In the genomic region with DNA sequence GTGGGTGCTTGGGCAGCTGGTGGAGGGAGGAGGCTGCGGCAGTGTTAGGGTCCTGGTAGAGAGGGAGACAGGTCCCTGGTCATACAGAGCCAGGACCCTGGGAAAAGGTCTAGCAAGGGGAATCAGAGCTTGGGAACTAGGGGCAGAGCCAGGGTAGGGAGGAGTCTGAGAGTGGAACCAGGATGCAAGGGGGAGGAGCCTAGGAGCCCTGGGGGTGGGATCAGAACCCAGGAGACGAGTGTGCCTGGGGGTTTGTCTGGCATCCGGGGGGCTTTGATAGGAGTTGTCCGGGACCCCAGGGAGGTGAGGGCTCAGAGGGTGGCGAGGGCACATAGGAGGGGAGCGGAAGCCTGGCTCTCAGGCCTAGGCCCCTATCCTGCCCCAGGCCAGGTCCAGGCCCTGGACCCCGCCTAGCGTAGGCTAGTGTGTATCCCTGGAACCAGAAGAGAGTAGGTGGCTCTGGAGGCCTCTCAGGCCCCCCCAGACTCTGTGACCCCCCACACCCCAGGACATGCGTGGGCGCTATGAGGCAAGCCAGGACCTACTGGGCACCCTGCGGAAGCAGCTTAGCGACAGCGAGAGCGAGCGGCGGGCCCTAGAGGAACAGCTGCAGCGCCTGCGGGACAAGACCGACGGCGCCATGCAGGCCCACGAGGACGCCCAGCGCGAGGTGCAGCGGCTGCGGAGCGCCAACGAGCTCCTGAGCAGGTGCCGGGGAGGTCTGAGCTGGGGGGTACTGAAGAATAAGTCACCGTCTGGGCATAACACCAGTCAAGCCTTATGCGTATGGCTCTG, we compare ENCODE assay signal across 10 cellular contexts. TPM values are rescaled to one million over a fixed set of nuclear protein-coding genes. Genes with fewer than 3 reads are reported as not detected.
DNase-seq lines count a peak whose midpoint lies in the region; ATAC-seq, FAIRE-seq and TF ChIP-seq lines count a peak whose summit lies in the region.
"Not testable (repeated sequence)": the region's sequence is repeated elsewhere in the genome, so short reads cannot be mapped to it uniquely, and the experiment has no call there.
"Had no signal": no experiment of that assay in that cellular context is flagged by ENCODE, and none has a peak within 500 bp of the region (broad histone marks: within the 10 kb centered on the region; RNA-seq: fewer than 3 reads in every experiment).

No MANE protein-coding gene starts in this region.

- H2BK120ac ChIP-seq in H9 (ENCODE audit: low read depth, low read length, poor library complexity, severe bottlenecking): not testable (repeated sequence)

- 94% methylated on average over 23 of the region's 32 CpGs for WGBS in A549 (ENCODE audit: missing lambda C conversion rate)
- WGBS in H9 (ENCODE audit: extremely low coverage, insufficient read length, low lambda C conversion rate): no CpG with 5 or more reads among the region's 32 CpGs
- WGBS in body of pancreas, 2 donors: 92 to 97% methylated on average over 32 of the region's 32 CpGs

- not testable (repeated sequence) for DNase-seq in A549 (ENCODE audit: low read depth in 1 of 2, low spot score in 1 of 2); H9; RWPE1 (ENCODE audit: low spot score); body of pancreas; foreskin keratinocyte; stimulated activated effector memory CD8-positive, alpha-beta T cell treated with anti-CD3 and anti-CD28 coated beads, Interleukin-12 subunit alpha, Interleukin-12 subunit beta, amount 100 ng/mL, for 72 hours (ENCODE audit: low spot score in 2 of 2)
- peak; percentile 47 for DNase-seq in islet precursor cell

- not testable (repeated sequence) for H3K36me3 ChIP-seq in body of pancreas (replicated peaks in 1 of 2; ENCODE audit: insufficient read depth in 1 of 2, low read depth in 2 of 2)

- H3K27me3 ChIP-seq in H9 (ENCODE audit: insufficient read depth, low read length); body of pancreas; foreskin keratinocyte: not testable (repeated sequence)

- H2BK5ac ChIP-seq in H9 (ENCODE audit: insufficient read length, low read length): not testable (repeated sequence)

- not testable (repeated sequence) for H3T11ph ChIP-seq in H9 (ENCODE audit: low read length)

- H3K79me1 ChIP-seq in H9 (ENCODE audit: insufficient read depth, low read depth, low read length, poor library complexity, severe bottlenecking): not testable (repeated sequence)

- POLR2A ChIA-PET in A549 (lab: Yijun Ruan, JAX); RWPE1 (lab: Yijun Ruan, JAX; ENCODE audit: low non-redundant PET): not testable (repeated sequence)

- not testable (repeated sequence) for H3K4ac ChIP-seq in H9 (ENCODE audit: low read depth, low read length)

- not testable (repeated sequence) for H3K23ac ChIP-seq in H9 (ENCODE audit: insufficient read length, low read depth, low read length)

- not testable (repeated sequence) for H4K91ac ChIP-seq in H9 (ENCODE audit: insufficient read length, low read depth, low read length)

- H3K9me3 Mint-ChIP-seq in H9; nephron; stimulated activated effector memory CD8-positive, alpha-beta T cell treated with anti-CD3 and anti-CD28 coated beads, Interleukin-12 subunit alpha, Interleukin-12 subunit beta, amount 100 ng/mL, for 72 hours: not testable (repeated sequence)

- peak overlapping the region; percentile 46 to 73; a peak in 2 of 5 replicates for H3K4me3 Mint-ChIP-seq in H9
- peak overlapping the region in 2 of 3 experiments; percentile 30 to 42 for H3K4me3 Mint-ChIP-seq in nephron
- not testable (repeated sequence) for H3K4me3 Mint-ChIP-seq in stimulated activated effector memory CD8-positive, alpha-beta T cell treated with anti-CD3 and anti-CD28 coated beads, Interleukin-12 subunit alpha, Interleukin-12 subunit beta, amount 100 ng/mL, for 72 hours

- H3K18ac ChIP-seq in H9 (ENCODE audit: insufficient read length, low read depth, low read length): not testable (repeated sequence)

- not testable (repeated sequence) for H3K27ac ChIP-seq in A549; H9 (ENCODE audit: insufficient read length, low read depth, low read length); body of pancreas; foreskin keratinocyte
- peak overlapping the region; percentile 27; the same call in 1 of the 2 replicates for H3K27ac ChIP-seq in RWPE1

- not testable (repeated sequence) for H3K9ac ChIP-seq in H9 (ENCODE audit: extremely low read depth, insufficient read length, low read length)

- not testable (repeated sequence) for H3K9me3 ChIP-seq in A549; H9 (ENCODE audit: control insufficient read depth, low read depth, low read length); body of pancreas

- H3K4me3 ChIP-seq in A549, body of pancreas: not testable (repeated sequence)

- not testable (repeated sequence) for H2BK15ac ChIP-seq in H9 (ENCODE audit: low read depth, low read length)

- not testable (repeated sequence) for H2AK5ac ChIP-seq in H9 (ENCODE audit: insufficient read length, low read length)

- H2BK20ac ChIP-seq in H9 (ENCODE audit: low read depth, low read length, poor library complexity, severe bottlenecking): not testable (repeated sequence)

- not testable (repeated sequence) for H2BK12ac ChIP-seq in H9 (ENCODE audit: insufficient read length, low read depth, low read length)

- not testable (repeated sequence) for H4K20me1 ChIP-seq in H9 (ENCODE audit: control insufficient read depth, insufficient read depth, insufficient read length)

- TF ChIP-seq EP300 in A549 (IDR thresholded peaks at IDR 0.05): not testable (repeated sequence)

- FAIRE-seq in A549 (lab: Jason Lieb, UNC): not testable (repeated sequence)

- not testable (repeated sequence) for H3K23me2 ChIP-seq in H9 (ENCODE audit: insufficient read length, low read depth, low read length, poor library complexity, severe bottlenecking)

- not testable (repeated sequence) for TF ChIP-seq POLR2A in A549 (IDR thresholded peaks at IDR 0.05; ENCODE audit: low read length); body of pancreas (IDR thresholded peaks at IDR 0.05)

- H3K14ac ChIP-seq in H9 (ENCODE audit: insufficient read depth, low read length): not testable (repeated sequence)

- not testable (repeated sequence) for H3K27me3 Mint-ChIP-seq in H9 (ENCODE audit: low read depth); nephron (ENCODE audit: low read depth)

- not testable (repeated sequence) for H3K4me1 ChIP-seq in A549; H9 (ENCODE audit: insufficient read depth, low read length); body of pancreas; foreskin keratinocyte

- ATAC-seq in A549 (peak; percentile 68 to 75), body of pancreas (peak; percentile 20), foreskin keratinocyte (peak; percentile 18)
- peak; percentile 5 for ATAC-seq in stimulated activated effector memory CD8-positive, alpha-beta T cell treated with anti-CD3 and anti-CD28 coated beads, Interleukin-12 subunit alpha, Interleukin-12 subunit beta, amount 100 ng/mL, for 72 hours

- H3K36me3 Mint-ChIP-seq in H9 (ENCODE audit: insufficient read depth in 1 of 3, low read depth in 3 of 3): peaks cover 28 to 52% (median 42%) of the 10 kb centered on the region in 3 experiments
- H3K36me3 Mint-ChIP-seq in nephron (ENCODE audit: low read depth): peaks cover 15% of the 10 kb centered on the region
- peaks cover 43% of the 10 kb centered on the region for H3K36me3 Mint-ChIP-seq in stimulated activated effector memory CD8-positive, alpha-beta T cell treated with anti-CD3 and anti-CD28 coated beads, Interleukin-12 subunit alpha, Interleukin-12 subunit beta, amount 100 ng/mL, for 72 hours

- intact Hi-C loops in body of pancreas (cut with DNase I): not testable (repeated sequence)

- not testable (repeated sequence) for H4K5ac ChIP-seq in H9 (ENCODE audit: insufficient read length, low read depth, low read length)

- H3K4me2 ChIP-seq in A549; H9 (ENCODE audit: insufficient read depth, insufficient read length, low read length): not testable (repeated sequence)

- peaks cover 8 to 13% of the 10 kb centered on the region in 2 experiments for H3K4me1 Mint-ChIP-seq in H9
- not testable (repeated sequence) for H3K4me1 Mint-ChIP-seq in nephron; stimulated activated effector memory CD8-positive, alpha-beta T cell treated with anti-CD3 and anti-CD28 coated beads, Interleukin-12 subunit alpha, Interleukin-12 subunit beta, amount 100 ng/mL, for 72 hours

- H2AFZ ChIP-seq in H9 (ENCODE audit: low read length): not testable (repeated sequence)

- not testable (repeated sequence) for H4K8ac ChIP-seq in H9 (replicated peaks; ENCODE audit: insufficient read length, low read depth, low read length)

- not testable (repeated sequence) for TF ChIP-seq CTCF in A549 (IDR thresholded peaks at IDR 0.05); H9 (conservative IDR thresholded peaks at IDR 0.05); RWPE1 (conservative IDR thresholded peaks at IDR 0.05; ENCODE audit: low read depth); body of pancreas (IDR thresholded peaks at IDR 0.05); foreskin keratinocyte (conservative IDR thresholded peaks at IDR 0.05); nephron (IDR thresholded peaks at IDR 0.05; ENCODE audit: unreplicated experiment in 3 of 3)

- not testable (repeated sequence) for H3K56ac ChIP-seq in H9 (ENCODE audit: insufficient read length, low read depth, low read length)

- CTCF ChIA-PET in A549 (lab: Yijun Ruan, JAX): interaction anchor here (1.2 kb wide), 1 partner anchor 11 kb away, joined by 3 read pairs; no protein-coding TSS in a partner anchor
- CTCF ChIA-PET in RWPE1 (lab: Yijun Ruan, JAX): interaction anchor here (0.6 to 0.9 kb wide), 3 partner anchors 15 to 298 kb away, joined by 3 read pairs; no protein-coding TSS in a partner anchor

- not testable (repeated sequence) for TF ChIP-seq RAD21 in A549 (conservative IDR thresholded peaks at IDR 0.05 in 1 of 2, IDR thresholded peaks at IDR 0.05 in 1 of 2)

- H3K27ac Mint-ChIP-seq in H9 (peak overlapping the region; percentile 39 to 96 (median 74); a peak in 4 of 7 replicates), nephron (peak overlapping the region in 1 of 3 experiments; percentile 37)
- H3K27ac Mint-ChIP-seq in stimulated activated effector memory CD8-positive, alpha-beta T cell treated with anti-CD3 and anti-CD28 coated beads, Interleukin-12 subunit alpha, Interleukin-12 subunit beta, amount 100 ng/mL, for 72 hours: not testable (repeated sequence)

- not testable (repeated sequence) for H3K79me2 ChIP-seq in H9 (ENCODE audit: insufficient read depth, low read length)

RNA-seq across cellular contexts. Expression of a gene that starts 17.9 kb away (rescaled TPM):
- 4.4 TPM in 2 replicates for polyA plus RNA-seq in A549 (2011; rRNA removed)
- polyA plus RNA-seq in A549 (2012; cell fraction: cytosol; rRNA removed): 13.2 TPM in 2 replicates
- polyA plus RNA-seq in A549 (2012; cell fraction: nucleus; rRNA removed): 55.2 and 67.4 TPM in 2 replicates
- polyA plus RNA-seq in A549 (2017; fragmentation: RNase III; extraction: RNeasy Plus Mini Kit Qiagen cat#74134 plus additional on column Dnase treatment): 6.8 to 11.8 TPM (median 10.6 TPM) in 3 replicates
- 4.7 and 7.1 TPM in 2 replicates for polyA minus RNA-seq in A549 (2011; rRNA and poly(A)+ RNA removed)
- 40.2 and 40.7 TPM in 2 replicates for total RNA-seq in H9 (2021)
- total RNA-seq in body of pancreas: 100 to 1,000 TPM in 1 of 2 donors, 10 to 100 TPM in 1; 49.8 to 151 TPM
- total RNA-seq in foreskin keratinocyte: 17.1 and 17.2 TPM in 2 replicates
- polyA plus RNA-seq in foreskin keratinocyte: 8.1 and 8.8 TPM in 2 replicates

RNA-seq across cellular contexts. Expression of a gene that starts 40.8 kb away (rescaled TPM):
- polyA plus RNA-seq in A549 (2011; rRNA removed) (0.45 and 0.56 TPM in 2 replicates), A549 (2017; fragmentation: RNase III; extraction: RNeasy Plus Mini Kit Qiagen cat#74134 plus additional on column Dnase treatment) (0.46 to 0.90 TPM (median 0.66 TPM) in 3 replicates), foreskin keratinocyte (71.6 and 111 TPM in 2 replicates)
- 0.65 and 0.86 TPM in 2 replicates for polyA plus RNA-seq in A549 (2012; cell fraction: cytosol; rRNA removed)
- polyA plus RNA-seq in A549 (2012; cell fraction: nucleus; rRNA removed): 0.76 and 0.97 TPM in 2 replicates
- 0.66 and 1.7 TPM in 2 replicates for polyA minus RNA-seq in A549 (2011; rRNA and poly(A)+ RNA removed)
- total RNA-seq in H9 (2021) (146 and 152 TPM in 2 replicates), body of pancreas (10 to 100 TPM in 1 of 2 donors, 1 to 10 TPM in 1; 1.3 to 13.5 TPM), foreskin keratinocyte (53.4 and 83.1 TPM in 2 replicates)
- total RNA-seq: A172; CD4-positive, CD25-positive, alpha-beta regulatory T cell had no signal
- polyA plus RNA-seq: CD4-positive, CD25-positive, alpha-beta regulatory T cell had no signal

RNA-seq across cellular contexts. Expression of a gene that starts 43.8 kb away (rescaled TPM):
- 56.2 TPM in 1 of 2 replicates, not detected in the other for polyA plus RNA-seq in A549 (2011; rRNA removed)
- not detected in 2 replicates for polyA plus RNA-seq in A549 (2012; cell fraction: cytosol; rRNA removed)
- polyA plus RNA-seq in A549 (2012; cell fraction: nucleus; rRNA removed): not detected in 2 replicates
- polyA plus RNA-seq in A549 (2017; fragmentation: RNase III; extraction: RNeasy Plus Mini Kit Qiagen cat#74134 plus additional on column Dnase treatment): 6.5 to 8.5 TPM (median 6.6 TPM) in 3 replicates
- 38,453 and 40,699 TPM in 2 replicates for polyA minus RNA-seq in A549 (2011; rRNA and poly(A)+ RNA removed)
- 1,874 and 2,051 TPM in 2 replicates for total RNA-seq in H9 (2021)
- total RNA-seq in body of pancreas: over 10,000 TPM in 1 of 2 donors, under 1 TPM in 1; under 0.01 to 15,479 TPM
- 2,556 and 4,441 TPM in 2 replicates for total RNA-seq in foreskin keratinocyte
- polyA plus RNA-seq in foreskin keratinocyte: not detected in 2 replicates

Comparison
In these comparisons a context has a peak if more than half of its experiments do, and no peak if none do; other contexts are left out.
1. ATAC-seq: peak in every context shown above with its lines; median percentile 72 in A549; 20 in body of pancreas; 18 in foreskin keratinocyte; 5 in stimulated activated effector memory CD8-positive, alpha-beta T cell treated with anti-CD3 and anti-CD28 coated beads, Interleukin-12 subunit alpha, Interleukin-12 subunit beta, amount 100 ng/mL, for 72 hours.